ENCODE assay signal across 18 cellular contexts in the genomic region with DNA sequence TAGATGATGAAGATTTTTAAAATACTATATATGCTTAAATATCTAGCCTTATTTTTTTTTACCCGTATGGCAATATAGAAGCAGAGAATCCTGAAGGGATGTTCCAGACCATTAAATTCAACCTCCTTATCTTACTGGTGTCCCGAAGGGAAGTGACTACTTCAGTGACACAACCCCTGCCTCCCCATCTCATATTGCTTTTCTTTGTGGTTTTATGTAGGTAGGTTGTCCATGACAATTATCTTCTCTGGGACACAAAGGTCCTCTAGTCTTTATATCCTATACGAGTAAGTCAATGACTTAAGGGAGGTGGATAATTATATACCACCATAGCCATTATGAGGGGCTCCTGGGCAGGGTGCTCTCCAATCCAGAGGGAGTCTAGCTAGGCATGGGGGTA. TPM values are rescaled to one million over a fixed set of nuclear protein-coding genes. Genes with fewer than 3 reads are reported as not detected.
"Had no signal": no experiment of that assay in that cellular context is flagged by ENCODE, and none has a peak within 500 bp of the region (broad histone marks: within the 10 kb centered on the region; RNA-seq: fewer than 3 reads in every experiment).

No MANE protein-coding gene starts in this region.

- DNase-seq: activated CD4-positive, alpha-beta T cell treated with anti-CD3 and anti-CD28 coated beads for 4 hours; activated CD8-positive, alpha-beta T cell treated with anti-CD3 and anti-CD28 coated beads for 36 hours; activated effector memory CD4-positive, alpha-beta T cell treated with anti-CD3 and anti-CD28 coated beads, Interleukin-2, amount 50 U/mL, for 16 hours; activated naive CD4-positive, alpha-beta T cell treated with anti-CD3 and anti-CD28 coated beads, Interleukin-2, amount 50 U/mL, for 16 hours; activated T-cell treated with anti-CD3 and anti-CD28 coated beads, Interleukin-2, amount 50 U/mL, for 1 hour; amniotic stem cell; dorsolateral prefrontal cortex; occipital lobe; retina; stimulated activated CD4-positive, alpha-beta T cell treated with anti-CD3 and anti-CD28 coated beads, Interleukin-12 subunit alpha, Interleukin-12 subunit beta, amount 100 ng/mL, for 4 hours; stimulated activated CD4-positive, alpha-beta T cell treated with anti-CD3 and anti-CD28 coated beads, Interleukin-1b, Interleukin-23, amount 100 ng/mL, for 48 hours; stimulated activated CD8-positive, alpha-beta memory T cell treated with anti-CD3 and anti-CD28 coated beads, Interleukin-4, amount 100 ng/mL, for 48 hours; T-helper 1 cell; T-helper 9 cell; trophoblast cell had no signal

- H3K4me3 Mint-ChIP-seq: activated CD8-positive, alpha-beta T cell treated with anti-CD3 and anti-CD28 coated beads for 36 hours; mesothelial cell of epicardium; stimulated activated naive CD8-positive, alpha-beta T cell treated with anti-CD3 and anti-CD28 coated beads, Interleukin-15, Interleukin-2, amounts not matched to agents 100 ng/mL and 50 ng/mL, for 24 hours had no signal

- H3K27me3 Mint-ChIP-seq: activated CD8-positive, alpha-beta T cell treated with anti-CD3 and anti-CD28 coated beads for 36 hours; stimulated activated naive CD8-positive, alpha-beta T cell treated with anti-CD3 and anti-CD28 coated beads, Interleukin-15, Interleukin-2, amounts not matched to agents 100 ng/mL and 50 ng/mL, for 24 hours had no signal

- H3K9me3 Mint-ChIP-seq: activated CD8-positive, alpha-beta T cell treated with anti-CD3 and anti-CD28 coated beads for 36 hours; mesothelial cell of epicardium; stimulated activated naive CD8-positive, alpha-beta T cell treated with anti-CD3 and anti-CD28 coated beads, Interleukin-15, Interleukin-2, amounts not matched to agents 100 ng/mL and 50 ng/mL, for 24 hours had no signal

- ATAC-seq: activated CD8-positive, alpha-beta T cell treated with anti-CD3 and anti-CD28 coated beads for 36 hours; left lobe of liver had no signal

- H3K27ac Mint-ChIP-seq: activated CD8-positive, alpha-beta T cell treated with anti-CD3 and anti-CD28 coated beads for 36 hours; mesothelial cell of epicardium; stimulated activated naive CD8-positive, alpha-beta T cell treated with anti-CD3 and anti-CD28 coated beads, Interleukin-15, Interleukin-2, amounts not matched to agents 100 ng/mL and 50 ng/mL, for 24 hours had no signal

- H3K4me1 Mint-ChIP-seq: mesothelial cell of epicardium had no signal

RNA-seq across cellular contexts. Expression of a gene that starts 57.4 kb away (rescaled TPM):
- total RNA-seq: activated CD8-positive, alpha-beta T cell treated with anti-CD3 and anti-CD28 coated beads for 36 hours had no signal
